In genomic region chr9:7656648-7657047, GRCh38 we compare ENCODE assay signal across 1 cellular context.
TF ChIP-seq lines count a peak whose summit lies in the region.

No MANE protein-coding gene starts in this region.

TF ChIP-seq in HCT116, 20 proteins besides CTCF, POLR2A, EP300 and RAD21 (continued from another document):
- no peak for TF ChIP-seq YY1 (IDR thresholded peaks at IDR 0.05; ENCODE audit: extremely low read depth, insufficient replicate concordance, low read depth, low read length)
- no peak for TF ChIP-seq TCF7L2 (IDR thresholded peaks at IDR 0.05; ENCODE audit: borderline replicate concordance, extremely low read depth, insufficient read depth, insufficient read length)
- no peak for TF ChIP-seq ELF1 (IDR thresholded peaks at IDR 0.05; ENCODE audit: borderline replicate concordance, low read depth)
- TF ChIP-seq EZH2phosphoT487 (IDR thresholded peaks at IDR 0.05; ENCODE audit: borderline replicate concordance), result no peak
- TF ChIP-seq SRF (IDR thresholded peaks at IDR 0.05; ENCODE audit: low read depth), result no peak
- no peak for TF ChIP-seq JUND (IDR thresholded peaks at IDR 0.05)
- TF ChIP-seq ATF3 (IDR thresholded peaks at IDR 0.05), result no peak
- TF ChIP-seq EGR1 (IDR thresholded peaks at IDR 0.05; ENCODE audit: low read depth), result no peak
- TF ChIP-seq SP1 (IDR thresholded peaks at IDR 0.05; ENCODE audit: low read depth), result no peak
